In the genomic region with DNA sequence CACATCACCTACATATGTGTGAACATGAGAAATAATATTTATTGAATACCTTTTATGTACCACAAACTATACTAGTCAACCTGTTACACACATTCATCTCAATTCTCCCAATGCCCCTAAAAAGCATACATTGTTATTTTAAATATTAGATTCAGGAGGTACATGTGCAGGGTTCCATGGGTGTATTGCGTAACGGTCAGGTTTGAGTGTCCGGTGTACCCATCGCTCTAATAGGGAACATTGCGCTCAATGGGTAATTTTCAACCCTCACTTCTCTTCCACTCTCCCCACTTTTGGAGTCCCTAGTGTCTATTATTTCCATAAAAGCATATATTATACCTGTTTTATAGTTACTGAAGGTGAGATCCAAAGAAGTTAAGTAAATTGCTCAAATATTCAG, we compare ENCODE assay signal across 2 cellular contexts.
TF ChIP-seq lines count a peak whose summit lies in the region.

No MANE protein-coding gene starts in this region.

TF ChIP-seq in HepG2, 621 proteins besides CTCF, POLR2A, EP300 and RAD21:
- TF ChIP-seq, protein P1, sequence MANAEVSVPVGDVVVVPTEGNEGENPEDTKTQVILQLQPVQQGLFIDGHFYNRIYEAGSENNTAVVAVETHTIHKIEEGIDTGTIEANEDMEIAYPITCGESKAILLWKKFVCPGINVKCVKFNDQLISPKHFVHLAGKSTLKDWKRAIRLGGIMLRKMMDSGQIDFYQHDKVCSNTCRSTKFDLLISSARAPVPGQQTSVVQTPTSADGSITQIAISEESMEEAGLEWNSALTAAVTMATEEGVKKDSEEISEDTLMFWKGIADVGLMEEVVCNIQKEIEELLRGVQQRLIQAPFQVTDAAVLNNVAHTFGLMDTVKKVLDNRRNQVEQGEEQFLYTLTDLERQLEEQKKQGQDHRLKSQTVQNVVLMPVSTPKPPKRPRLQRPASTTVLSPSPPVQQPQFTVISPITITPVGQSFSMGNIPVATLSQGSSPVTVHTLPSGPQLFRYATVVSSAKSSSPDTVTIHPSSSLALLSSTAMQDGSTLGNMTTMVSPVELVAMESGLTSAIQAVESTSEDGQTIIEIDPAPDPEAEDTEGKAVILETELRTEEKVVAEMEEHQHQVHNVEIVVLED (CRISPR knock-in tag; IDR thresholded peaks at IDR 0.05; ENCODE audit: borderline replicate concordance): no peak
- TF ChIP-seq CEBPB (IDR thresholded peaks at IDR 0.05; ENCODE audit: borderline replicate concordance, low read depth, low read length): peak; percentile 82

TF ChIP-seq in H1, 55 proteins besides CTCF, POLR2A, EP300 and RAD21:
- TF ChIP-seq CEBPB (IDR thresholded peaks at IDR 0.05; ENCODE audit: low read depth, low read length) (peak; percentile 47; the same call in 1 of the 2 replicates), SUZ12 (IDR thresholded peaks at IDR 0.05; ENCODE audit: low read length) (no peak), TAF1 (IDR thresholded peaks at IDR 0.05; ENCODE audit: low read depth, low read length) (no peak)
TF ChIP-seq in H1: peak in this region for 1.
